In genomic region chr3:150179330-150179729, GRCh38 we compare ENCODE assay signal across 2 cellular contexts.
TF ChIP-seq lines count a peak whose summit lies in the region.

No MANE protein-coding gene starts in this region.

TF ChIP-seq in GM23338, 12 proteins besides CTCF, POLR2A, EP300 and RAD21:
- TF ChIP-seq ZNF462 (CRISPR knock-in tag; IDR thresholded peaks at IDR 0.05) (no peak), POLR2AphosphoS5 (IDR thresholded peaks at IDR 0.05; ENCODE audit: low read depth) (no peak), REST (IDR thresholded peaks at IDR 0.05; ENCODE audit: unreplicated experiment) (no peak), NANOG (IDR thresholded peaks at IDR 0.05; ENCODE audit: borderline replicate concordance) (no peak), ZNF114 (CRISPR knock-in tag; IDR thresholded peaks at IDR 0.05) (no peak), EZH2phosphoT487 (IDR thresholded peaks at IDR 0.05; ENCODE audit: unreplicated experiment) (no peak), JUNB (IDR thresholded peaks at IDR 0.05; ENCODE audit: unreplicated experiment) (no peak), STAT1 (IDR thresholded peaks at IDR 0.05; ENCODE audit: unreplicated experiment) (no peak), ZNF331 (CRISPR knock-in tag; IDR thresholded peaks at IDR 0.05; ENCODE audit: low read depth) (no peak), EZH2 (IDR thresholded peaks at IDR 0.05; ENCODE audit: low read depth, unreplicated experiment) (no peak), CREB1 (CRISPR knock-in tag; IDR thresholded peaks at IDR 0.05; ENCODE audit: low read depth) (no peak), ETS1 (IDR thresholded peaks at IDR 0.05) (no peak)

TF ChIP-seq in SK-N-SH, 30 proteins besides CTCF, POLR2A, EP300 and RAD21 (continued from another document):
- TF ChIP-seq GABPA (IDR thresholded peaks at IDR 0.05; ENCODE audit: low read depth) (no peak), FOXM1 (IDR thresholded peaks at IDR 0.05; ENCODE audit: low read depth) (no peak), ZBTB33 (IDR thresholded peaks at IDR 0.05; ENCODE audit: borderline replicate concordance, low read depth) (no peak), CHD2 (IDR thresholded peaks at IDR 0.05; ENCODE audit: low read length, partially characterized antibody) (no peak)
